ENCODE assay signal across 12 cellular contexts in the genomic region with DNA sequence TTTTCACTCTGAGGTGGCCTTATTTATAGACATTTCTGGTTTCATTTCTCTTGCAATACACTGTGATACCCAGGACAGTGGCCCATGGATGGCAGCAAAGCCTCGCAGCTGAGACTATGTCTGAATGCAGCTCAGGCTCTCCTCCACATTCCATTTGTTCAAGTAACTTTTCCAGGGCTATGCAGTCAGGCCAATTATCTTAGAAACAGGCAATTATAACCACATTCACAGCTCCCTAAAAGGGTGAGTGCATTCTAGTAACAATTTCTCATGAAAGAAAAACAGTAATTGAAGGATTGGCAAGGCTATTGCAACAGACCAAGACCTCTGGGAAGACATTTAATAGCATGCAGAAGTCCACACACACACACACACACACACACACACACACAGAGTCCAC.
DNase-seq lines count a peak whose midpoint lies in the region; ATAC-seq lines count a peak whose summit lies in the region.
"Had no signal": no experiment of that assay in that cellular context is flagged by ENCODE, and none has a peak within 500 bp of the region (broad histone marks: within the 10 kb centered on the region; RNA-seq: fewer than 3 reads in every experiment).

No MANE protein-coding gene starts in this region.

- H3K27me3 ChIP-seq in aorta (ENCODE audit: control insufficient read depth in 1 of 2, insufficient read depth in 2 of 2, low read length in 1 of 2), result no peaks in the 10 kb centered on the region

- no peaks in the 10 kb centered on the region for H3K9me3 Mint-ChIP-seq in effector memory CD8-positive, alpha-beta T cell

- H3K4me3 Mint-ChIP-seq in effector memory CD8-positive, alpha-beta T cell, result no peak overlapping the region

- H3K27me3 Mint-ChIP-seq in effector memory CD8-positive, alpha-beta T cell, result peaks cover 38 to 53% of the 10 kb centered on the region in 2 donors

- H3K4me3 ChIP-seq in aorta (ENCODE audit: low read length in 2 of 2), result no peak overlapping the region
- H3K4me3 ChIP-seq: thoracic aorta had no signal

- intact Hi-C loops in aorta (cut with DNase I), result no loop called here

- H3K36me3 Mint-ChIP-seq in effector memory CD8-positive, alpha-beta T cell (ENCODE audit: insufficient read depth), result no peaks in the 10 kb centered on the region

- no peaks in the 10 kb centered on the region for H3K36me3 ChIP-seq in aorta (ENCODE audit: control insufficient read depth in 1 of 2, insufficient read depth in 2 of 2, low read length in 1 of 2)
- H3K36me3 ChIP-seq: thoracic aorta had no signal

- DNase-seq in Ammon's horn (ENCODE audit: low spot score), result peak; percentile 54
- DNase-seq in HT-29 (ENCODE audit: low spot score), result peak; percentile 35
- DNase-seq in astrocyte of the hippocampus (ENCODE audit: low read depth, low spot score), result peak; percentile 86
- DNase-seq in midbrain (lab: John Stamatoyannopoulos, UW), result peak; percentile 27
- no peak for DNase-seq in effector memory CD8-positive, alpha-beta T cell
- DNase-seq in aorta, result no peak
- no peak for DNase-seq in DMS53 (lab: John Stamatoyannopoulos, UW)
- DNase-seq: COR-L47 had no signal

- no peaks in the 10 kb centered on the region for H3K9me3 ChIP-seq in aorta (ENCODE audit: control insufficient read depth, low read length)
- H3K9me3 ChIP-seq: thoracic aorta had no signal

- no peak for ATAC-seq in effector memory CD8-positive, alpha-beta T cell (replicated peaks)
- ATAC-seq in aorta (ENCODE audit: low FRiP score) (no peak), GM21825 (IDR thresholded peaks at IDR 0.05; ENCODE audit: unreplicated experiment) (no peak)
- ATAC-seq: Right ventricle myocardium inferior had no signal

- peaks cover 6 to 7% of the 10 kb centered on the region in 2 donors for H3K4me1 Mint-ChIP-seq in effector memory CD8-positive, alpha-beta T cell (ENCODE audit: low read depth in 2 of 2)

- no peak overlapping the region for H3K27ac ChIP-seq in aorta (ENCODE audit: low read depth in 1 of 2, low read length in 2 of 2)
- H3K27ac ChIP-seq: thoracic aorta, VCaP had no signal

- WGBS in aorta, 2 donors, result 24 to 56% methylated on average over 1 of the region's 1 CpG

- no peaks in the 10 kb centered on the region for H3K4me1 ChIP-seq in aorta (ENCODE audit: control insufficient read depth in 1 of 2, insufficient read depth in 2 of 2, low read length in 2 of 2)

- H3K27ac Mint-ChIP-seq in effector memory CD8-positive, alpha-beta T cell, result no peak overlapping the region

Comparison
In these comparisons a context has a peak if more than half of its experiments do, and no peak if none do; other contexts are left out.
1. DNase-seq: peak in Ammon's horn (single experiment), HT-29 (single experiment), astrocyte of the hippocampus (single experiment) and midbrain (single experiment); none in effector memory CD8-positive, alpha-beta T cell (0 of 3), aorta (0 of 2) and DMS53 (single experiment).